2 cellular contexts compared by ENCODE assay signal in genomic region chr15:58203537-58203936, GRCh38.
TF ChIP-seq lines count a peak whose summit lies in the region.

No MANE protein-coding gene starts in this region.

TF ChIP-seq in IMR-90, 13 proteins besides CTCF, POLR2A, EP300 and RAD21 (continued from another document):
- TF ChIP-seq ELK1 (IDR thresholded peaks at IDR 0.05; ENCODE audit: borderline replicate concordance, low read depth, low read length): no peak
- 0 out of 2 replicates have a peak, but pooled peaks have one; percentile 7 for TF ChIP-seq MXI1 (IDR thresholded peaks at IDR 0.05; ENCODE audit: borderline replicate concordance, low read depth, low read length)
- TF ChIP-seq FOS (IDR thresholded peaks at IDR 0.05; ENCODE audit: low read depth, low read length): peak; percentile 92
- TF ChIP-seq, protein P1, sequence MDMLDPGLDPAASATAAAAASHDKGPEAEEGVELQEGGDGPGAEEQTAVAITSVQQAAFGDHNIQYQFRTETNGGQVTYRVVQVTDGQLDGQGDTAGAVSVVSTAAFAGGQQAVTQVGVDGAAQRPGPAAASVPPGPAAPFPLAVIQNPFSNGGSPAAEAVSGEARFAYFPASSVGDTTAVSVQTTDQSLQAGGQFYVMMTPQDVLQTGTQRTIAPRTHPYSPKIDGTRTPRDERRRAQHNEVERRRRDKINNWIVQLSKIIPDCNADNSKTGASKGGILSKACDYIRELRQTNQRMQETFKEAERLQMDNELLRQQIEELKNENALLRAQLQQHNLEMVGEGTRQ (IDR thresholded peaks at IDR 0.05; ENCODE audit: low read depth, low read length): no peak
- peak; percentile 29; the same call in 1 of the 2 replicates for TF ChIP-seq BHLHE40 (IDR thresholded peaks at IDR 0.05; ENCODE audit: low read depth, low read length)
- TF ChIP-seq RFX5 (IDR thresholded peaks at IDR 0.05; ENCODE audit: low read depth, low read length): no peak
- peak; percentile 81 for TF ChIP-seq MAFK (IDR thresholded peaks at IDR 0.05; ENCODE audit: low read depth, low read length)
- TF ChIP-seq CHD1 (IDR thresholded peaks at IDR 0.05; ENCODE audit: low read depth, low read length): no peak
- TF ChIP-seq SMC3 (IDR thresholded peaks at IDR 0.05; ENCODE audit: low read depth, low read length): no peak
- TF ChIP-seq NFE2L2 (IDR thresholded peaks at IDR 0.05; ENCODE audit: low read depth, low read length): peak; percentile 97
- TF ChIP-seq MAZ (IDR thresholded peaks at IDR 0.05; ENCODE audit: borderline replicate concordance, low read depth, low read length): 0 out of 2 replicates have a peak, but pooled peaks have one; percentile 14
- peak; percentile 44 for TF ChIP-seq RCOR1 (IDR thresholded peaks at IDR 0.05; ENCODE audit: insufficient replicate concordance, low read length)

TF ChIP-seq in K562, 482 proteins besides CTCF, POLR2A, EP300 and RAD21 (continued from another document and continues in another):
- TF ChIP-seq ARID3B (CRISPR knock-in tag; IDR thresholded peaks at IDR 0.05; ENCODE audit: borderline replicate concordance): no peak
- TF ChIP-seq CBFA2T3 (IDR thresholded peaks at IDR 0.05): peak; percentile 95
- no peak for TF ChIP-seq SMAD1 (IDR thresholded peaks at IDR 0.05; ENCODE audit: low read depth, low read length, partially characterized antibody)
- TF ChIP-seq MAFF (IDR thresholded peaks at IDR 0.05; ENCODE audit: low read length): peak; percentile 91
- no peak for TF ChIP-seq CHD7 (IDR thresholded peaks at IDR 0.05; ENCODE audit: low read depth, low read length)
- peak; percentile 87 for TF ChIP-seq ZNF384 (IDR thresholded peaks at IDR 0.05; ENCODE audit: low read depth, low read length)
- no peak for TF ChIP-seq HNRNPL (IDR thresholded peaks at IDR 0.05; ENCODE audit: low read depth, low read length)
- TF ChIP-seq SUPT5H (IDR thresholded peaks at IDR 0.05): no peak
- TF ChIP-seq HMBOX1 (IDR thresholded peaks at IDR 0.05): no peak
- no peak for TF ChIP-seq MCM2 (IDR thresholded peaks at IDR 0.05; ENCODE audit: low read depth)
- no peak for TF ChIP-seq RB1 (IDR thresholded peaks at IDR 0.05; ENCODE audit: low read depth)
- TF ChIP-seq XRCC5 (IDR thresholded peaks at IDR 0.05; ENCODE audit: low read depth, low read length): no peak
- TF ChIP-seq, protein P2, sequence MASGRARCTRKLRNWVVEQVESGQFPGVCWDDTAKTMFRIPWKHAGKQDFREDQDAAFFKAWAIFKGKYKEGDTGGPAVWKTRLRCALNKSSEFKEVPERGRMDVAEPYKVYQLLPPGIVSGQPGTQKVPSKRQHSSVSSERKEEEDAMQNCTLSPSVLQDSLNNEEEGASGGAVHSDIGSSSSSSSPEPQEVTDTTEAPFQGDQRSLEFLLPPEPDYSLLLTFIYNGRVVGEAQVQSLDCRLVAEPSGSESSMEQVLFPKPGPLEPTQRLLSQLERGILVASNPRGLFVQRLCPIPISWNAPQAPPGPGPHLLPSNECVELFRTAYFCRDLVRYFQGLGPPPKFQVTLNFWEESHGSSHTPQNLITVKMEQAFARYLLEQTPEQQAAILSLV (tag; IDR thresholded peaks at IDR 0.05): no peak
- TF ChIP-seq HEY1 (CRISPR knock-in tag; IDR thresholded peaks at IDR 0.05; ENCODE audit: borderline replicate concordance): no peak
- TF ChIP-seq STAT5A (IDR thresholded peaks at IDR 0.05; ENCODE audit: borderline replicate concordance, low read length): peak; percentile 81
- TF ChIP-seq SMARCA5 (IDR thresholded peaks at IDR 0.05): no peak
- no peak for TF ChIP-seq ELK1 (CRISPR knock-in tag; IDR thresholded peaks at IDR 0.05)
- TF ChIP-seq GATAD2B (IDR thresholded peaks at IDR 0.05; ENCODE audit: borderline replicate concordance): peak; percentile 53; the same call in 1 of the 2 replicates
- TF ChIP-seq, protein P3, sequence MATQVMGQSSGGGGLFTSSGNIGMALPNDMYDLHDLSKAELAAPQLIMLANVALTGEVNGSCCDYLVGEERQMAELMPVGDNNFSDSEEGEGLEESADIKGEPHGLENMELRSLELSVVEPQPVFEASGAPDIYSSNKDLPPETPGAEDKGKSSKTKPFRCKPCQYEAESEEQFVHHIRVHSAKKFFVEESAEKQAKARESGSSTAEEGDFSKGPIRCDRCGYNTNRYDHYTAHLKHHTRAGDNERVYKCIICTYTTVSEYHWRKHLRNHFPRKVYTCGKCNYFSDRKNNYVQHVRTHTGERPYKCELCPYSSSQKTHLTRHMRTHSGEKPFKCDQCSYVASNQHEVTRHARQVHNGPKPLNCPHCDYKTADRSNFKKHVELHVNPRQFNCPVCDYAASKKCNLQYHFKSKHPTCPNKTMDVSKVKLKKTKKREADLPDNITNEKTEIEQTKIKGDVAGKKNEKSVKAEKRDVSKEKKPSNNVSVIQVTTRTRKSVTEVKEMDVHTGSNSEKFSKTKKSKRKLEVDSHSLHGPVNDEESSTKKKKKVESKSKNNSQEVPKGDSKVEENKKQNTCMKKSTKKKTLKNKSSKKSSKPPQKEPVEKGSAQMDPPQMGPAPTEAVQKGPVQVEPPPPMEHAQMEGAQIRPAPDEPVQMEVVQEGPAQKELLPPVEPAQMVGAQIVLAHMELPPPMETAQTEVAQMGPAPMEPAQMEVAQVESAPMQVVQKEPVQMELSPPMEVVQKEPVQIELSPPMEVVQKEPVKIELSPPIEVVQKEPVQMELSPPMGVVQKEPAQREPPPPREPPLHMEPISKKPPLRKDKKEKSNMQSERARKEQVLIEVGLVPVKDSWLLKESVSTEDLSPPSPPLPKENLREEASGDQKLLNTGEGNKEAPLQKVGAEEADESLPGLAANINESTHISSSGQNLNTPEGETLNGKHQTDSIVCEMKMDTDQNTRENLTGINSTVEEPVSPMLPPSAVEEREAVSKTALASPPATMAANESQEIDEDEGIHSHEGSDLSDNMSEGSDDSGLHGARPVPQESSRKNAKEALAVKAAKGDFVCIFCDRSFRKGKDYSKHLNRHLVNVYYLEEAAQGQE (CRISPR knock-in tag; IDR thresholded peaks at IDR 0.05; ENCODE audit: low read depth): no peak
- peak; percentile 98 for TF ChIP-seq NFE2 (IDR thresholded peaks at IDR 0.05; ENCODE audit: low read depth)
- TF ChIP-seq ZNF766 (CRISPR knock-in tag; conservative IDR thresholded peaks at IDR 0.05): 0 out of 2 replicates have a peak, but pooled peaks have one; percentile 50
- TF ChIP-seq MEIS2 (IDR thresholded peaks at IDR 0.05; ENCODE audit: partially characterized antibody): peak; percentile 84
